ENCODE assay signal across 1 cellular context in genomic region chrX:22800806-22801205, GRCh38.
TF ChIP-seq lines count a peak whose summit lies in the region.

No MANE protein-coding gene starts in this region.

TF ChIP-seq in H1, 55 proteins besides CTCF, POLR2A, EP300 and RAD21:
- TF ChIP-seq, protein P1, sequence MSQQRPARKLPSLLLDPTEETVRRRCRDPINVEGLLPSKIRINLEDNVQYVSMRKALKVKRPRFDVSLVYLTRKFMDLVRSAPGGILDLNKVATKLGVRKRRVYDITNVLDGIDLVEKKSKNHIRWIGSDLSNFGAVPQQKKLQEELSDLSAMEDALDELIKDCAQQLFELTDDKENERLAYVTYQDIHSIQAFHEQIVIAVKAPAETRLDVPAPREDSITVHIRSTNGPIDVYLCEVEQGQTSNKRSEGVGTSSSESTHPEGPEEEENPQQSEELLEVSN (IDR thresholded peaks at IDR 0.05), result no peak
- TF ChIP-seq SIX5 (IDR thresholded peaks at IDR 0.05; ENCODE audit: low read depth, low read length) (no peak), SAP30 (IDR thresholded peaks at IDR 0.05; ENCODE audit: insufficient read depth, insufficient replicate concordance, low read length) (no peak), SIRT6 (IDR thresholded peaks at IDR 0.05; ENCODE audit: low read length) (no peak), GTF2F1 (IDR thresholded peaks at IDR 0.05; ENCODE audit: borderline replicate concordance, low read depth, low read length) (no peak), ATF2 (IDR thresholded peaks at IDR 0.05; ENCODE audit: low read length) (no peak), YY1 (IDR thresholded peaks at IDR 0.05; ENCODE audit: low read depth, low read length) (no peak), SP1 (IDR thresholded peaks at IDR 0.05; ENCODE audit: low read depth, low read length) (no peak), TAF7 (optimal IDR thresholded peaks at IDR 0.05; ENCODE audit: borderline replicate concordance, low read depth, low read length) (no peak), TCF12 (IDR thresholded peaks at IDR 0.05; ENCODE audit: low read depth, low read length) (no peak), KDM5A (IDR thresholded peaks at IDR 0.05; ENCODE audit: low read length) (no peak), HDAC6 (IDR thresholded peaks at IDR 0.05; ENCODE audit: low read depth, low read length) (no peak), SRF (IDR thresholded peaks at IDR 0.05; ENCODE audit: low read depth, low read length) (no peak), CHD2 (IDR thresholded peaks at IDR 0.05; ENCODE audit: low read length) (no peak), MAX (IDR thresholded peaks at IDR 0.05) (no peak), SP2 (IDR thresholded peaks at IDR 0.05; ENCODE audit: low read length) (no peak), ZNF274 (IDR thresholded peaks at IDR 0.05; ENCODE audit: borderline replicate concordance, extremely low read depth, low read length) (no peak)
- TF ChIP-seq, protein P2, sequence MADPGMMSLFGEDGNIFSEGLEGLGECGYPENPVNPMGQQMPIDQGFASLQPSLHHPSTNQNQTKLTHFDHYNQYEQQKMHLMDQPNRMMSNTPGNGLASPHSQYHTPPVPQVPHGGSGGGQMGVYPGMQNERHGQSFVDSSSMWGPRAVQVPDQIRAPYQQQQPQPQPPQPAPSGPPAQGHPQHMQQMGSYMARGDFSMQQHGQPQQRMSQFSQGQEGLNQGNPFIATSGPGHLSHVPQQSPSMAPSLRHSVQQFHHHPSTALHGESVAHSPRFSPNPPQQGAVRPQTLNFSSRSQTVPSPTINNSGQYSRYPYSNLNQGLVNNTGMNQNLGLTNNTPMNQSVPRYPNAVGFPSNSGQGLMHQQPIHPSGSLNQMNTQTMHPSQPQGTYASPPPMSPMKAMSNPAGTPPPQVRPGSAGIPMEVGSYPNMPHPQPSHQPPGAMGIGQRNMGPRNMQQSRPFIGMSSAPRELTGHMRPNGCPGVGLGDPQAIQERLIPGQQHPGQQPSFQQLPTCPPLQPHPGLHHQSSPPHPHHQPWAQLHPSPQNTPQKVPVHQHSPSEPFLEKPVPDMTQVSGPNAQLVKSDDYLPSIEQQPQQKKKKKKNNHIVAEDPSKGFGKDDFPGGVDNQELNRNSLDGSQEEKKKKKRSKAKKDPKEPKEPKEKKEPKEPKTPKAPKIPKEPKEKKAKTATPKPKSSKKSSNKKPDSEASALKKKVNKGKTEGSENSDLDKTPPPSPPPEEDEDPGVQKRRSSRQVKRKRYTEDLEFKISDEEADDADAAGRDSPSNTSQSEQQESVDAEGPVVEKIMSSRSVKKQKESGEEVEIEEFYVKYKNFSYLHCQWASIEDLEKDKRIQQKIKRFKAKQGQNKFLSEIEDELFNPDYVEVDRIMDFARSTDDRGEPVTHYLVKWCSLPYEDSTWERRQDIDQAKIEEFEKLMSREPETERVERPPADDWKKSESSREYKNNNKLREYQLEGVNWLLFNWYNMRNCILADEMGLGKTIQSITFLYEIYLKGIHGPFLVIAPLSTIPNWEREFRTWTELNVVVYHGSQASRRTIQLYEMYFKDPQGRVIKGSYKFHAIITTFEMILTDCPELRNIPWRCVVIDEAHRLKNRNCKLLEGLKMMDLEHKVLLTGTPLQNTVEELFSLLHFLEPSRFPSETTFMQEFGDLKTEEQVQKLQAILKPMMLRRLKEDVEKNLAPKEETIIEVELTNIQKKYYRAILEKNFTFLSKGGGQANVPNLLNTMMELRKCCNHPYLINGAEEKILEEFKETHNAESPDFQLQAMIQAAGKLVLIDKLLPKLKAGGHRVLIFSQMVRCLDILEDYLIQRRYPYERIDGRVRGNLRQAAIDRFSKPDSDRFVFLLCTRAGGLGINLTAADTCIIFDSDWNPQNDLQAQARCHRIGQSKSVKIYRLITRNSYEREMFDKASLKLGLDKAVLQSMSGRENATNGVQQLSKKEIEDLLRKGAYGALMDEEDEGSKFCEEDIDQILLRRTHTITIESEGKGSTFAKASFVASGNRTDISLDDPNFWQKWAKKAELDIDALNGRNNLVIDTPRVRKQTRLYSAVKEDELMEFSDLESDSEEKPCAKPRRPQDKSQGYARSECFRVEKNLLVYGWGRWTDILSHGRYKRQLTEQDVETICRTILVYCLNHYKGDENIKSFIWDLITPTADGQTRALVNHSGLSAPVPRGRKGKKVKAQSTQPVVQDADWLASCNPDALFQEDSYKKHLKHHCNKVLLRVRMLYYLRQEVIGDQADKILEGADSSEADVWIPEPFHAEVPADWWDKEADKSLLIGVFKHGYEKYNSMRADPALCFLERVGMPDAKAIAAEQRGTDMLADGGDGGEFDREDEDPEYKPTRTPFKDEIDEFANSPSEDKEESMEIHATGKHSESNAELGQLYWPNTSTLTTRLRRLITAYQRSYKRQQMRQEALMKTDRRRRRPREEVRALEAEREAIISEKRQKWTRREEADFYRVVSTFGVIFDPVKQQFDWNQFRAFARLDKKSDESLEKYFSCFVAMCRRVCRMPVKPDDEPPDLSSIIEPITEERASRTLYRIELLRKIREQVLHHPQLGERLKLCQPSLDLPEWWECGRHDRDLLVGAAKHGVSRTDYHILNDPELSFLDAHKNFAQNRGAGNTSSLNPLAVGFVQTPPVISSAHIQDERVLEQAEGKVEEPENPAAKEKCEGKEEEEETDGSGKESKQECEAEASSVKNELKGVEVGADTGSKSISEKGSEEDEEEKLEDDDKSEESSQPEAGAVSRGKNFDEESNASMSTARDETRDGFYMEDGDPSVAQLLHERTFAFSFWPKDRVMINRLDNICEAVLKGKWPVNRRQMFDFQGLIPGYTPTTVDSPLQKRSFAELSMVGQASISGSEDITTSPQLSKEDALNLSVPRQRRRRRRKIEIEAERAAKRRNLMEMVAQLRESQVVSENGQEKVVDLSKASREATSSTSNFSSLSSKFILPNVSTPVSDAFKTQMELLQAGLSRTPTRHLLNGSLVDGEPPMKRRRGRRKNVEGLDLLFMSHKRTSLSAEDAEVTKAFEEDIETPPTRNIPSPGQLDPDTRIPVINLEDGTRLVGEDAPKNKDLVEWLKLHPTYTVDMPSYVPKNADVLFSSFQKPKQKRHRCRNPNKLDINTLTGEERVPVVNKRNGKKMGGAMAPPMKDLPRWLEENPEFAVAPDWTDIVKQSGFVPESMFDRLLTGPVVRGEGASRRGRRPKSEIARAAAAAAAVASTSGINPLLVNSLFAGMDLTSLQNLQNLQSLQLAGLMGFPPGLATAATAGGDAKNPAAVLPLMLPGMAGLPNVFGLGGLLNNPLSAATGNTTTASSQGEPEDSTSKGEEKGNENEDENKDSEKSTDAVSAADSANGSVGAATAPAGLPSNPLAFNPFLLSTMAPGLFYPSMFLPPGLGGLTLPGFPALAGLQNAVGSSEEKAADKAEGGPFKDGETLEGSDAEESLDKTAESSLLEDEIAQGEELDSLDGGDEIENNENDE (IDR thresholded peaks at IDR 0.05; ENCODE audit: insufficient replicate concordance, low read length), result no peak
- TF ChIP-seq, protein P3, sequence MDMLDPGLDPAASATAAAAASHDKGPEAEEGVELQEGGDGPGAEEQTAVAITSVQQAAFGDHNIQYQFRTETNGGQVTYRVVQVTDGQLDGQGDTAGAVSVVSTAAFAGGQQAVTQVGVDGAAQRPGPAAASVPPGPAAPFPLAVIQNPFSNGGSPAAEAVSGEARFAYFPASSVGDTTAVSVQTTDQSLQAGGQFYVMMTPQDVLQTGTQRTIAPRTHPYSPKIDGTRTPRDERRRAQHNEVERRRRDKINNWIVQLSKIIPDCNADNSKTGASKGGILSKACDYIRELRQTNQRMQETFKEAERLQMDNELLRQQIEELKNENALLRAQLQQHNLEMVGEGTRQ (IDR thresholded peaks at IDR 0.05; ENCODE audit: low read length), result no peak
